23 cellular contexts compared by ENCODE assay signal in genomic region chr1:17282836-17283235, GRCh38. TPM values are rescaled to one million over a fixed set of nuclear protein-coding genes. Genes with fewer than 3 reads are reported as not detected.
A peak's percentile ranks its signal among the peaks of the same experiment; 100 is the strongest.
DNase-seq lines count a peak whose midpoint lies in the region; ATAC-seq, FAIRE-seq and TF ChIP-seq lines count a peak whose summit lies in the region.
"Had no signal": no experiment of that assay in that cellular context is flagged by ENCODE, and none has a peak within 500 bp of the region (broad histone marks: within the 10 kb centered on the region; RNA-seq: fewer than 3 reads in every experiment).

No MANE protein-coding gene starts in this region.

- H4K8ac ChIP-seq in neuronal stem cell (ENCODE audit: low read depth, low read length) = no peak overlapping the region

- H3K9ac ChIP-seq in BLaER1 treated with 17β-estradiol and CSF1 and Interleukin-3, amounts not matched to agents 10 nM and 100 nM = peak overlapping the region in 2 of 11 experiments; percentile 53 to 56; a peak in 5 of 22 replicates
- H3K9ac ChIP-seq in neuronal stem cell (ENCODE audit: low read depth, low read length, poor library complexity) (no peak overlapping the region), HepG2 (ENCODE audit: insufficient read depth, low read depth, low read length) (no peak overlapping the region)
- H3K9ac ChIP-seq: GM23248 had no signal

- H3K23ac ChIP-seq in neuronal stem cell (ENCODE audit: low read depth, low read length, poor library complexity) = no peak overlapping the region

- peaks cover 2% of the 10 kb centered on the region for H3K9me3 Mint-ChIP-seq in chondrocyte (ENCODE audit: low read depth)
- H3K9me3 Mint-ChIP-seq: CD8-positive, alpha-beta T cell had no signal

- TF ChIP-seq POLR2A in sigmoid colon (IDR thresholded peaks at IDR 0.05) = no peak
- TF ChIP-seq POLR2A in HepG2 (IDR thresholded peaks at IDR 0.05; ENCODE audit: insufficient read depth in 1 of 2, low read depth in 2 of 2, low read length in 2 of 2) = no peak

- H2BK120ac ChIP-seq in neuronal stem cell (ENCODE audit: low read depth, low read length) = no peak overlapping the region

- H3K4me2 ChIP-seq in BLaER1 treated with 17β-estradiol and CSF1 and Interleukin-3, amounts not matched to agents 10 nM and 100 nM = peak overlapping the region in 8 of 11 experiments; percentile 71 to 82 (median 77); a peak in 14 of 22 replicates
- H3K4me2 ChIP-seq in neuronal stem cell (ENCODE audit: insufficient read depth, low read length, poor library complexity, severe bottlenecking) (no peak overlapping the region), HepG2 (ENCODE audit: low read depth, low read length) (no peak overlapping the region)

- peak overlapping the region in 8 of 11 experiments; percentile 44 to 81 (median 62); a peak in 14 of 22 replicates for H3K27ac ChIP-seq in BLaER1 treated with 17β-estradiol and CSF1 and Interleukin-3, amounts not matched to agents 10 nM and 100 nM
- H3K27ac ChIP-seq in neuronal stem cell (replicated peaks; ENCODE audit: low read length) (no peak overlapping the region), sigmoid colon (no peak overlapping the region), HepG2 (ENCODE audit: extremely low read length, insufficient read depth, low read length) (no peak overlapping the region)
- H3K27ac ChIP-seq: 22Rv1, GM23248 had no signal

- H3K4me1 Mint-ChIP-seq in chondrocyte (ENCODE audit: low read depth) = peaks cover 7% of the 10 kb centered on the region

- no peak overlapping the region for H2AFZ ChIP-seq in neuronal stem cell (ENCODE audit: low read length)
- H2AFZ ChIP-seq in HepG2 (ENCODE audit: low read length) = no peak overlapping the region
- H2AFZ ChIP-seq: GM23248 had no signal

- H4K91ac ChIP-seq in neuronal stem cell (ENCODE audit: low read depth, low read length, poor library complexity) = no peak overlapping the region

- peaks cover 5% of the 10 kb centered on the region for H3K27me3 Mint-ChIP-seq in chondrocyte (ENCODE audit: low read depth)

- H3K4me1 ChIP-seq in BLaER1 treated with 17β-estradiol and CSF1 and Interleukin-3, amounts not matched to agents 10 nM and 100 nM = peaks cover 14 to 44% (median 27%) of the 10 kb centered on the region in 10 experiments
- H3K4me1 ChIP-seq in neuronal stem cell (ENCODE audit: control insufficient read depth in 2 of 2, insufficient read depth in 1 of 2, low read depth in 1 of 2, low read length in 2 of 2) (peaks cover 0 to 3% of the 10 kb centered on the region in 2 donors), sigmoid colon (no peaks in the 10 kb centered on the region), HepG2 (ENCODE audit: insufficient read depth, low read length) (no peaks in the 10 kb centered on the region)
- H3K4me1 ChIP-seq: BE2C, Caco-2 had no signal

- no peak for TF ChIP-seq RAD21 in HepG2 (CRISPR knock-in tag; IDR thresholded peaks at IDR 0.05)

- H2AK5ac ChIP-seq in neuronal stem cell (ENCODE audit: low read depth, low read length) = peak overlapping the region; percentile 29

- H3K36me3 Mint-ChIP-seq in chondrocyte (ENCODE audit: low read depth) = no peaks in the 10 kb centered on the region
- H3K36me3 Mint-ChIP-seq: CD4-positive, CD25-positive, alpha-beta regulatory T cell; CD8-positive, alpha-beta T cell had no signal

- H2BK5ac ChIP-seq in neuronal stem cell (ENCODE audit: low read length) = no peak overlapping the region

- no peaks in the 10 kb centered on the region for H3K9me3 ChIP-seq in BLaER1 treated with 17β-estradiol and CSF1 and Interleukin-3, amounts not matched to agents 10 nM and 100 nM (replicated peaks in 1 of 11)
- no peaks in the 10 kb centered on the region for H3K9me3 ChIP-seq in neuronal stem cell (replicated peaks in 1 of 2; ENCODE audit: control insufficient read depth in 2 of 2, insufficient read depth in 1 of 2, low read depth in 1 of 2, low read length in 2 of 2)
- H3K9me3 ChIP-seq in sigmoid colon = no peaks in the 10 kb centered on the region
- H3K9me3 ChIP-seq in HepG2 (ENCODE audit: low read length) = no peaks in the 10 kb centered on the region
- H3K9me3 ChIP-seq: BE2C, Caco-2 had no signal

- TF ChIP-seq CTCF in chondrocyte (IDR thresholded peaks at IDR 0.05) = no peak
- no peak for TF ChIP-seq CTCF in sigmoid colon (IDR thresholded peaks at IDR 0.05)
- no peak for TF ChIP-seq CTCF in HepG2 (CRISPR knock-in tag; IDR thresholded peaks at IDR 0.05)

- H3K27ac Mint-ChIP-seq in chondrocyte (ENCODE audit: unreplicated experiment) = no peak overlapping the region
- H3K27ac Mint-ChIP-seq: CD8-positive, alpha-beta T cell had no signal

- TF ChIP-seq EP300 in sigmoid colon (IDR thresholded peaks at IDR 0.05) (no peak), HepG2 (IDR thresholded peaks at IDR 0.05; ENCODE audit: low read depth in 2 of 2, low read length in 2 of 2) (no peak), HepG2 (CRISPR knock-in tag; IDR thresholded peaks at IDR 0.05; ENCODE audit: borderline replicate concordance) (no peak)

- H3K79me2 ChIP-seq in HepG2 (ENCODE audit: insufficient read depth, low read length) = no peaks in the 10 kb centered on the region

- no peak overlapping the region for H2BK12ac ChIP-seq in neuronal stem cell (ENCODE audit: low read length)

- no peak for ATAC-seq in HepG2
- ATAC-seq: CD8-positive, alpha-beta T cell had no signal

- CTCF ChIA-PET in HepG2 (lab: Yijun Ruan, JAX; ENCODE audit: low intra/inter-chr PET ratio, low total read pairs) = no interaction called here

- DNase-seq in chondrocyte (ENCODE audit: low spot score) (peak; percentile 61), neuronal stem cell (ENCODE audit: low spot score) (no peak), sigmoid colon (no peak), AG20443 (ENCODE audit: low spot score) (no peak), HepG2 (ENCODE audit: low spot score) (no peak)
- DNase-seq: AML-193; BE2C; C1 segment of cervical spinal cord; Caco-2; CD4-positive, CD25-positive, alpha-beta regulatory T cell; CD8-positive, alpha-beta T cell; DMS153; DND-41; GM23248; H7; HCEC 1CT had no signal

- intact Hi-C loops in sigmoid colon (cut with DNase I) (no loop called here), HepG2 (cut with micrococcal nuclease; ENCODE audit: unreplicated experiment) (no loop called here)

- no peak overlapping the region for H3K4ac ChIP-seq in neuronal stem cell (ENCODE audit: low read length)

- no peak for FAIRE-seq in HepG2 (lab: Jason Lieb, UNC)
- FAIRE-seq: A204.1, G401.6, GM12892, H1 had no signal

- no peak overlapping the region for H3K4me3 Mint-ChIP-seq in chondrocyte (ENCODE audit: unreplicated experiment)
- H3K4me3 Mint-ChIP-seq: CD4-positive, CD25-positive, alpha-beta regulatory T cell; CD8-positive, alpha-beta T cell had no signal

- POLR2A ChIA-PET in HepG2 (lab: Yijun Ruan, JAX) = no interaction called here

- no peak overlapping the region for H3K4me3 ChIP-seq in BLaER1 treated with 17β-estradiol and CSF1 and Interleukin-3, amounts not matched to agents 10 nM and 100 nM
- H3K4me3 ChIP-seq in neuronal stem cell (ENCODE audit: low read length in 2 of 2) (no peak overlapping the region), sigmoid colon (no peak overlapping the region), HepG2 (replicated peaks in 1 of 3; ENCODE audit: insufficient read depth in 1 of 3, low read depth in 2 of 3, low read length in 3 of 3) (no peak overlapping the region)
- H3K4me3 ChIP-seq: GM23248 had no signal

- WGBS in neuronal stem cell (ENCODE audit: extremely low coverage in 2 of 2, insufficient read length in 2 of 2, insufficient replicate concordance in 1 of 2), 2 donors = no CpG with 5 or more reads among the region's 5 CpGs
- WGBS in sigmoid colon, 2 donors = 89 to 92% methylated on average over 5 of the region's 5 CpGs
- WGBS in HepG2 (ENCODE audit: low lambda C conversion rate) = 0% methylated on average over 2 of the region's 5 CpGs

- no TSS peak for BruUV-seq in HepG2 (replicated peaks; lab: Mats Ljungman, UMichigan)

- H3K79me1 ChIP-seq in neuronal stem cell (ENCODE audit: low read depth, low read length) = no peaks in the 10 kb centered on the region

- no peaks in the 10 kb centered on the region for H3K27me3 ChIP-seq in BLaER1 treated with 17β-estradiol and CSF1 and Interleukin-3, amounts not matched to agents 10 nM and 100 nM
- H3K27me3 ChIP-seq in neuronal stem cell (ENCODE audit: control insufficient read depth in 3 of 3, insufficient read depth in 3 of 3, low read depth in 1 of 3, low read length in 3 of 3) (peaks cover 0 to 27% (median 0%) of the 10 kb centered on the region in 3 experiments), sigmoid colon (peaks cover 0 to 13% (median 2%) of the 10 kb centered on the region in 3 donors), HepG2 (ENCODE audit: control insufficient read depth in 1 of 2, insufficient read depth in 2 of 2, low read length in 2 of 2) (peaks cover 4 to 23% of the 10 kb centered on the region in 2 experiments; a peak in 2 of 5 replicates)
- H3K27me3 ChIP-seq: BE2C had no signal

- no peaks in the 10 kb centered on the region for H3K36me3 ChIP-seq in BLaER1 treated with 17β-estradiol and CSF1 and Interleukin-3, amounts not matched to agents 10 nM and 100 nM
- H3K36me3 ChIP-seq in neuronal stem cell (replicated peaks in 1 of 2; ENCODE audit: control insufficient read depth in 2 of 2, insufficient read depth in 2 of 2, low read length in 2 of 2) = no peaks in the 10 kb centered on the region
- no peaks in the 10 kb centered on the region for H3K36me3 ChIP-seq in sigmoid colon
- H3K36me3 ChIP-seq in HepG2 (replicated peaks in 1 of 2; ENCODE audit: control insufficient read depth in 1 of 2, insufficient read depth in 2 of 2, low read length in 2 of 2) = no peaks in the 10 kb centered on the region
- H3K36me3 ChIP-seq: BE2C had no signal

- in situ Hi-C loops in HepG2 (cut with HindIII; ENCODE audit: extremely low pct_ligation_motif_present, low pct_unique_long_range_greater_than_20kb) = no loop called here

- H3K18ac ChIP-seq in neuronal stem cell (ENCODE audit: low read length) = peak overlapping the region; percentile 66

- H4K20me1 ChIP-seq in BLaER1 treated with 17β-estradiol and CSF1 and Interleukin-3, amounts not matched to agents 10 nM and 100 nM = no peaks in the 10 kb centered on the region
- H4K20me1 ChIP-seq in HepG2 (ENCODE audit: insufficient read depth, low read length) = no peaks in the 10 kb centered on the region

- H3K14ac ChIP-seq in neuronal stem cell (ENCODE audit: low read length) = peak overlapping the region; percentile 43

- H2BK15ac ChIP-seq in neuronal stem cell (ENCODE audit: low read length) = no peak overlapping the region

RNA-seq across cellular contexts. Expression of gene PADI4, which starts 25.2 kb away (rescaled TPM):
- total RNA-seq in chondrocyte (0.60 TPM in 1 of 3 replicates, not detected in the others), sigmoid colon (not detected), HepG2 (2016; rRNA removed; fragmentation: Illumina TruSeq; extraction: Trizol) (0.04 TPM in 1 of 2 replicates, not detected in the other)
- polyA plus RNA-seq in neuronal stem cell (2013, experiment 1 of 2) = not detected
- not detected for polyA plus RNA-seq in neuronal stem cell (2013, experiment 2 of 2)
- polyA plus RNA-seq in sigmoid colon (under 1 TPM in 2 of 3 donors, not detected in 1; 0.44 to 0.60 TPM), HepG2 (2011; rRNA removed) (0.04 TPM in 1 of 2 replicates, not detected in the other)
- not detected in 2 replicates for total RNA-seq in HepG2 (2016; cell fraction: cytosol; rRNA removed; fragmentation: Illumina TruSeq; extraction: Trizol; ENCODE audit: low read depth)
- total RNA-seq in HepG2 (2016; cell fraction: insoluble cytoplasmic fraction; rRNA removed; fragmentation: Illumina TruSeq; extraction: Trizol) = not detected in 2 replicates
- total RNA-seq in HepG2 (2016; cell fraction: membrane; rRNA removed; fragmentation: Illumina TruSeq; extraction: Trizol) = not detected in 2 replicates
- not detected in 2 replicates for total RNA-seq in HepG2 (2016; cell fraction: nucleus; rRNA removed; fragmentation: Illumina TruSeq; extraction: Trizol)
- 0.04 TPM in 1 of 2 replicates, not detected in the other for polyA plus RNA-seq in HepG2 (2011; cell fraction: cytosol; rRNA removed)
- polyA plus RNA-seq in HepG2 (2011; cell fraction: nucleus; rRNA removed) = not detected in 2 replicates
- polyA plus RNA-seq in HepG2 (2012) = not detected in 2 replicates
- not detected in 2 replicates for polyA plus RNA-seq in HepG2 (2016; cell fraction: cytosol; fragmentation: Illumina TruSeq; extraction: Trizol; ENCODE audit: low read depth)
- polyA plus RNA-seq in HepG2 (2016; cell fraction: insoluble cytoplasmic fraction; fragmentation: Illumina TruSeq; extraction: Trizol; ENCODE audit: low read depth) = not detected in 2 replicates
- not detected in 2 replicates for polyA plus RNA-seq in HepG2 (2016; cell fraction: membrane; fragmentation: Illumina TruSeq; extraction: Trizol; ENCODE audit: low read depth)
- not detected in 2 replicates for polyA plus RNA-seq in HepG2 (2016; cell fraction: nucleus; fragmentation: Illumina TruSeq; extraction: Trizol; ENCODE audit: insufficient read depth, low read depth)
- not detected in 2 replicates for polyA minus RNA-seq in HepG2 (2011; rRNA and poly(A)+ RNA removed; ENCODE audit: low replicate concordance)
- polyA minus RNA-seq in HepG2 (2011; cell fraction: cytosol; rRNA and poly(A)+ RNA removed) = not detected in 2 replicates
- polyA minus RNA-seq in HepG2 (2011; cell fraction: nucleus; rRNA and poly(A)+ RNA removed) = not detected in 2 replicates
- total RNA-seq: Caco-2, GM23248, H1 had no signal
- polyA plus RNA-seq: AG04450, GM23248 had no signal

RNA-seq across cellular contexts. Expression of gene PADI3, which starts 33.9 kb away (rescaled TPM):
- not detected in 3 replicates for total RNA-seq in chondrocyte
- 0.38 TPM for polyA plus RNA-seq in neuronal stem cell (2013, experiment 1 of 2)
- polyA plus RNA-seq in neuronal stem cell (2013, experiment 2 of 2) = 0.36 TPM
- not detected for total RNA-seq in sigmoid colon
- polyA plus RNA-seq in sigmoid colon = under 1 TPM in 1 of 3 donors, not detected in 2; 0.51 TPM
- total RNA-seq in HepG2 (2016; rRNA removed; fragmentation: Illumina TruSeq; extraction: Trizol) = not detected in 2 replicates
- not detected in 2 replicates for total RNA-seq in HepG2 (2016; cell fraction: cytosol; rRNA removed; fragmentation: Illumina TruSeq; extraction: Trizol; ENCODE audit: low read depth)
- not detected in 2 replicates for total RNA-seq in HepG2 (2016; cell fraction: insoluble cytoplasmic fraction; rRNA removed; fragmentation: Illumina TruSeq; extraction: Trizol)
- total RNA-seq in HepG2 (2016; cell fraction: membrane; rRNA removed; fragmentation: Illumina TruSeq; extraction: Trizol) = not detected in 2 replicates
- total RNA-seq in HepG2 (2016; cell fraction: nucleus; rRNA removed; fragmentation: Illumina TruSeq; extraction: Trizol) = not detected in 2 replicates
- not detected in 2 replicates for polyA plus RNA-seq in HepG2 (2011; rRNA removed)
- not detected in 2 replicates for polyA plus RNA-seq in HepG2 (2011; cell fraction: cytosol; rRNA removed)
- polyA plus RNA-seq in HepG2 (2011; cell fraction: nucleus; rRNA removed) = not detected in 2 replicates
- not detected in 2 replicates for polyA plus RNA-seq in HepG2 (2012)
- polyA plus RNA-seq in HepG2 (2016; cell fraction: cytosol; fragmentation: Illumina TruSeq; extraction: Trizol; ENCODE audit: low read depth) = not detected in 2 replicates
- polyA plus RNA-seq in HepG2 (2016; cell fraction: insoluble cytoplasmic fraction; fragmentation: Illumina TruSeq; extraction: Trizol; ENCODE audit: low read depth) = not detected in 2 replicates
- polyA plus RNA-seq in HepG2 (2016; cell fraction: membrane; fragmentation: Illumina TruSeq; extraction: Trizol; ENCODE audit: low read depth) = not detected in 2 replicates
- polyA plus RNA-seq in HepG2 (2016; cell fraction: nucleus; fragmentation: Illumina TruSeq; extraction: Trizol; ENCODE audit: insufficient read depth, low read depth) = not detected in 2 replicates
- polyA minus RNA-seq in HepG2 (2011; rRNA and poly(A)+ RNA removed; ENCODE audit: low replicate concordance) = 0.05 TPM in 1 of 2 replicates, not detected in the other
- polyA minus RNA-seq in HepG2 (2011; cell fraction: cytosol; rRNA and poly(A)+ RNA removed) = not detected in 2 replicates
- polyA minus RNA-seq in HepG2 (2011; cell fraction: nucleus; rRNA and poly(A)+ RNA removed) = not detected in 2 replicates
- total RNA-seq: Caco-2; CD4-positive, CD25-positive, alpha-beta regulatory T cell; CD8-positive, alpha-beta T cell; GM23248 had no signal
- polyA plus RNA-seq: CD4-positive, CD25-positive, alpha-beta regulatory T cell; GM23248 had no signal

Comparison
In these comparisons a context has a peak if more than half of its experiments do, and no peak if none do; other contexts are left out.
1. H3K27ac ChIP-seq: peak in BLaER1 treated with 17β-estradiol and CSF1 and Interleukin-3, amounts not matched to agents 10 nM and 100 nM (8 of 11); none in neuronal stem cell (single experiment), sigmoid colon (0 of 4) and HepG2 (single experiment).
2. H3K4me2 ChIP-seq: peak in BLaER1 treated with 17β-estradiol and CSF1 and Interleukin-3, amounts not matched to agents 10 nM and 100 nM (8 of 11); none in neuronal stem cell (single experiment) and HepG2 (single experiment).